ENCODE assay signal across 2 cellular contexts in the genomic region with DNA sequence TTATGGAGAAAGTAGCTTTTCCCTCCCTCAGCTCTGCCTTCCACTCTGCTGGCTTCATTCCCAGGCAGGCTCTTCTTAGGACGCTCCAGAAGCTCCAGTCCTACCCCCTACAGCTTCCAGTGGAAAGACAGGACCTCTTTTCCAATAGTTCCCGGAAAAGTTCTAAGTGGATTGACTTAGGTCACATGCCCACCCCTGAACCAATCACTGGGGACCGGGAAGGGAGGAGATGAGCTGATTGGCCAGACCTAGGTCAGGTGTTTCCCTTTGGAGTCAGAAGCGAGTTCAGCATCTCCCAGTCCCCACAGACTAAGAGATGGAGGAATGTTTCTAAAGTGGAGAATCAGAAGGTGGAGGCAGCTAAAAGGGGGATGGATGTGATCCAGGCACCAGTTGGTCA.
TF ChIP-seq lines count a peak whose summit lies in the region.

No MANE protein-coding gene starts in this region.

TF ChIP-seq in HepG2, 621 proteins besides CTCF, POLR2A, EP300 and RAD21:
- TF ChIP-seq POGZ (CRISPR knock-in tag; IDR thresholded peaks at IDR 0.05) (no peak), HMG20A (CRISPR knock-in tag; IDR thresholded peaks at IDR 0.05; ENCODE audit: borderline replicate concordance) (no peak), NFYC (CRISPR knock-in tag; IDR thresholded peaks at IDR 0.05) (peak; percentile 43; the same call in 1 of the 2 replicates), CHD2 (IDR thresholded peaks at IDR 0.05; ENCODE audit: low read depth, low read length) (no peak), GATAD1 (CRISPR knock-in tag; IDR thresholded peaks at IDR 0.05) (no peak), ZBTB7B (CRISPR knock-in tag; IDR thresholded peaks at IDR 0.05) (no peak), PRMT3 (CRISPR knock-in tag; IDR thresholded peaks at IDR 0.05; ENCODE audit: borderline replicate concordance, low read depth) (no peak), ZNF512 (CRISPR knock-in tag; IDR thresholded peaks at IDR 0.05) (no peak), ZNF329 (CRISPR knock-in tag; IDR thresholded peaks at IDR 0.05; ENCODE audit: low read depth) (peak; percentile 51; the same call in 1 of the 2 replicates), NFYB (CRISPR knock-in tag; IDR thresholded peaks at IDR 0.05) (peak; percentile 61), MLX (CRISPR knock-in tag; IDR thresholded peaks at IDR 0.05) (no peak), FOXJ3 (CRISPR knock-in tag; IDR thresholded peaks at IDR 0.05; ENCODE audit: borderline replicate concordance) (no peak)

TF ChIP-seq in K562, 482 proteins besides CTCF, POLR2A, EP300 and RAD21:
- TF ChIP-seq RBM25 (IDR thresholded peaks at IDR 0.05; ENCODE audit: low read depth, low read length, severe bottlenecking) (peak; percentile 44), KLF1 (tag; IDR thresholded peaks at IDR 0.05) (no peak), MNT (conservative IDR thresholded peaks at IDR 0.05) (no peak), ZBED1 (IDR thresholded peaks at IDR 0.05) (no peak), KLF6 (CRISPR knock-in tag; IDR thresholded peaks at IDR 0.05; ENCODE audit: borderline replicate concordance) (no peak), USF2 (CRISPR knock-in tag; IDR thresholded peaks at IDR 0.05) (peak; percentile 92), NR2C1 (IDR thresholded peaks at IDR 0.05) (no peak), NR2C1 (tag; IDR thresholded peaks at IDR 0.05) (no peak), CHD2 (IDR thresholded peaks at IDR 0.05; ENCODE audit: low read depth, low read length) (no peak), E2F3 (CRISPR knock-in tag; IDR thresholded peaks at IDR 0.05) (no peak), RAD51 (IDR thresholded peaks at IDR 0.05; ENCODE audit: borderline replicate concordance, low read depth) (peak; percentile 84), FOS (IDR thresholded peaks at IDR 0.05; ENCODE audit: extremely low read depth, insufficient read length) (peak; percentile 46), NBN (IDR thresholded peaks at IDR 0.05; ENCODE audit: low read depth) (no peak), ZBTB33 (CRISPR knock-in tag; IDR thresholded peaks at IDR 0.05) (no peak), ZFPM2 (CRISPR knock-in tag; IDR thresholded peaks at IDR 0.05) (no peak), CBFA2T2 (conservative IDR thresholded peaks at IDR 0.05) (0 out of 2 replicates have a peak, but pooled peaks have one; percentile 16), ZFX (CRISPR knock-in tag; IDR thresholded peaks at IDR 0.05) (no peak), NFYB (IDR thresholded peaks at IDR 0.05; ENCODE audit: extremely low read depth, insufficient read length) (peak; percentile 78)
- TF ChIP-seq, protein P1, sequence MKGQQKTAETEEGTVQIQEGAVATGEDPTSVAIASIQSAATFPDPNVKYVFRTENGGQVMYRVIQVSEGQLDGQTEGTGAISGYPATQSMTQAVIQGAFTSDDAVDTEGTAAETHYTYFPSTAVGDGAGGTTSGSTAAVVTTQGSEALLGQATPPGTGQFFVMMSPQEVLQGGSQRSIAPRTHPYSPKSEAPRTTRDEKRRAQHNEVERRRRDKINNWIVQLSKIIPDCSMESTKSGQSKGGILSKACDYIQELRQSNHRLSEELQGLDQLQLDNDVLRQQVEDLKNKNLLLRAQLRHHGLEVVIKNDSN (CRISPR knock-in tag; IDR thresholded peaks at IDR 0.05): peak; percentile 83
